In the genomic region with DNA sequence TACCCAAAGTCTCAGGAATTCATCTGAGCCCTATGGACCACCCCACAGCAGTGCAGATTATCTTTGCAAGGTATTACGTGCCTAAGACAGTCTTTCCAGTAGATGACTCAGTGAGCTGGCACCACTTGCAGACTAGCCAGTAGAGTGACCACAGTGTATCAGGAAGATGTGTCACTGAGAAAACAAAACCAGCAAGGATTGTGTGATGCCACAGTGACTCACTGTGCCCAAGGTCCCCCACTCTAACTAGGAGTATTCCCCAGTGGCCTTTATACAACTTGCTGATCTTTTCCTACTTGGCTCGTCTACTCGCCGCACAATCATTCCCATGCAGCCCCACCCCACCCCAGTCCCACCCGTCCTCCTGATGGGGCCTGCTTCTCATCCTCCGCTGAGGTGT, we compare ENCODE assay signal across 1 cellular context.
TF ChIP-seq lines count a peak whose summit lies in the region.

No MANE protein-coding gene starts in this region.

TF ChIP-seq in GM12878, 131 proteins besides CTCF, POLR2A, EP300 and RAD21:
- TF ChIP-seq, protein P1, sequence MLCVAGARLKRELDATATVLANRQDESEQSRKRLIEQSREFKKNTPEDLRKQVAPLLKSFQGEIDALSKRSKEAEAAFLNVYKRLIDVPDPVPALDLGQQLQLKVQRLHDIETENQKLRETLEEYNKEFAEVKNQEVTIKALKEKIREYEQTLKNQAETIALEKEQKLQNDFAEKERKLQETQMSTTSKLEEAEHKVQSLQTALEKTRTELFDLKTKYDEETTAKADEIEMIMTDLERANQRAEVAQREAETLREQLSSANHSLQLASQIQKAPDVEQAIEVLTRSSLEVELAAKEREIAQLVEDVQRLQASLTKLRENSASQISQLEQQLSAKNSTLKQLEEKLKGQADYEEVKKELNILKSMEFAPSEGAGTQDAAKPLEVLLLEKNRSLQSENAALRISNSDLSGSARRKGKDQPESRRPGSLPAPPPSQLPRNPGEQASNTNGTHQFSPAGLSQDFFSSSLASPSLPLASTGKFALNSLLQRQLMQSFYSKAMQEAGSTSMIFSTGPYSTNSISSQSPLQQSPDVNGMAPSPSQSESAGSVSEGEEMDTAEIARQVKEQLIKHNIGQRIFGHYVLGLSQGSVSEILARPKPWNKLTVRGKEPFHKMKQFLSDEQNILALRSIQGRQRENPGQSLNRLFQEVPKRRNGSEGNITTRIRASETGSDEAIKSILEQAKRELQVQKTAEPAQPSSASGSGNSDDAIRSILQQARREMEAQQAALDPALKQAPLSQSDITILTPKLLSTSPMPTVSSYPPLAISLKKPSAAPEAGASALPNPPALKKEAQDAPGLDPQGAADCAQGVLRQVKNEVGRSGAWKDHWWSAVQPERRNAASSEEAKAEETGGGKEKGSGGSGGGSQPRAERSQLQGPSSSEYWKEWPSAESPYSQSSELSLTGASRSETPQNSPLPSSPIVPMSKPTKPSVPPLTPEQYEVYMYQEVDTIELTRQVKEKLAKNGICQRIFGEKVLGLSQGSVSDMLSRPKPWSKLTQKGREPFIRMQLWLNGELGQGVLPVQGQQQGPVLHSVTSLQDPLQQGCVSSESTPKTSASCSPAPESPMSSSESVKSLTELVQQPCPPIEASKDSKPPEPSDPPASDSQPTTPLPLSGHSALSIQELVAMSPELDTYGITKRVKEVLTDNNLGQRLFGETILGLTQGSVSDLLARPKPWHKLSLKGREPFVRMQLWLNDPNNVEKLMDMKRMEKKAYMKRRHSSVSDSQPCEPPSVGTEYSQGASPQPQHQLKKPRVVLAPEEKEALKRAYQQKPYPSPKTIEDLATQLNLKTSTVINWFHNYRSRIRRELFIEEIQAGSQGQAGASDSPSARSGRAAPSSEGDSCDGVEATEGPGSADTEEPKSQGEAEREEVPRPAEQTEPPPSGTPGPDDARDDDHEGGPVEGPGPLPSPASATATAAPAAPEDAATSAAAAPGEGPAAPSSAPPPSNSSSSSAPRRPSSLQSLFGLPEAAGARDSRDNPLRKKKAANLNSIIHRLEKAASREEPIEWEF (IDR thresholded peaks at IDR 0.05; ENCODE audit: insufficient replicate concordance, low read depth, low read length): no peak
- TF ChIP-seq ATF2 (IDR thresholded peaks at IDR 0.05; ENCODE audit: low read length) (no peak), SRF (IDR thresholded peaks at IDR 0.05; ENCODE audit: low read depth in 2 of 2, low read length in 2 of 2) (no peak)
TF ChIP-seq in GM12878: peak in this region for 0.
